ENCODE assay signal across 23 cellular contexts in genomic region chr14:86543531-86543930, GRCh38.
"Had no signal": no experiment of that assay in that cellular context is flagged by ENCODE, and none has a peak within 500 bp of the region (broad histone marks: within the 10 kb centered on the region; RNA-seq: fewer than 3 reads in every experiment).

No MANE protein-coding gene starts in this region.

- H3K27me3 ChIP-seq: body of pancreas, cardiac muscle cell, foreskin keratinocyte, hepatocyte, thyroid gland, upper lobe of right lung had no signal

- H3K4me3 Mint-ChIP-seq: activated CD4-positive, alpha-beta memory T cell treated with anti-CD3 and anti-CD28 coated beads, Interleukin-2, amount 10 ng/mL, durations not matched to agents 7 days and 5 days; activated CD4-positive, alpha-beta T cell treated with anti-CD3 and anti-CD28 coated beads, Interleukin-2, amount 10 ng/mL, durations not matched to agents 24 days and 14 days; activated naive CD4-positive, alpha-beta T cell treated with anti-CD3 and anti-CD28 coated beads, Interleukin-2, amount 10 ng/mL, durations not matched to agents 7 days and 5 days; activated naive CD8-positive, alpha-beta T cell treated with anti-CD3 and anti-CD28 coated beads, Interleukin-2, amount 50 U/mL, for 24 hours; immature natural killer cell; naive thymus-derived CD8-positive, alpha-beta T cell; stimulated activated naive CD8-positive, alpha-beta T cell treated with anti-CD3 and anti-CD28 coated beads, Interleukin-15, Interleukin-2, amounts not matched to agents 100 ng/mL and 50 ng/mL, for 24 hours; T-helper 17 cell had no signal

- H2AFZ ChIP-seq: hepatocyte had no signal

- ATAC-seq: activated CD4-positive, CD25-positive, alpha-beta regulatory T cell treated with anti-CD3 and anti-CD28 coated beads, Interleukin-2, amount 50 U/mL, for 24 hours; activated naive CD8-positive, alpha-beta T cell treated with anti-CD3 and anti-CD28 coated beads, Interleukin-2, amount 50 U/mL, for 24 hours; body of pancreas; foreskin keratinocyte; left lobe of liver; lower lobe of right lung; naive thymus-derived CD8-positive, alpha-beta T cell; T-helper 17 cell; upper lobe of right lung had no signal

- H3K4me1 ChIP-seq: body of pancreas, foreskin keratinocyte, lower lobe of right lung, prostate gland, thyroid gland, upper lobe of right lung had no signal

- H3K4me1 Mint-ChIP-seq: activated CD4-positive, alpha-beta memory T cell treated with anti-CD3 and anti-CD28 coated beads, Interleukin-2, amount 10 ng/mL, durations not matched to agents 7 days and 5 days; activated CD4-positive, alpha-beta T cell treated with anti-CD3 and anti-CD28 coated beads, Interleukin-2, amount 10 ng/mL, durations not matched to agents 24 days and 14 days; activated naive CD4-positive, alpha-beta T cell treated with anti-CD3 and anti-CD28 coated beads, Interleukin-2, amount 10 ng/mL, durations not matched to agents 7 days and 5 days; activated naive CD8-positive, alpha-beta T cell treated with anti-CD3 and anti-CD28 coated beads, Interleukin-2, amount 50 U/mL, for 24 hours; immature natural killer cell; naive thymus-derived CD8-positive, alpha-beta T cell; T-helper 17 cell had no signal

- H3K27ac Mint-ChIP-seq: activated CD4-positive, alpha-beta memory T cell treated with anti-CD3 and anti-CD28 coated beads, Interleukin-2, amount 10 ng/mL, durations not matched to agents 7 days and 5 days; activated CD4-positive, alpha-beta T cell treated with anti-CD3 and anti-CD28 coated beads, Interleukin-2, amount 10 ng/mL, durations not matched to agents 24 days and 14 days; activated naive CD4-positive, alpha-beta T cell treated with anti-CD3 and anti-CD28 coated beads, Interleukin-2, amount 10 ng/mL, durations not matched to agents 7 days and 5 days; activated naive CD8-positive, alpha-beta T cell treated with anti-CD3 and anti-CD28 coated beads, Interleukin-2, amount 50 U/mL, for 24 hours; immature natural killer cell; naive thymus-derived CD8-positive, alpha-beta T cell; stimulated activated naive CD8-positive, alpha-beta T cell treated with anti-CD3 and anti-CD28 coated beads, Interleukin-15, Interleukin-2, amounts not matched to agents 100 ng/mL and 50 ng/mL, for 24 hours; T-helper 17 cell had no signal

- H3K36me3 Mint-ChIP-seq: activated naive CD4-positive, alpha-beta T cell treated with anti-CD3 and anti-CD28 coated beads, Interleukin-2, amount 10 ng/mL, durations not matched to agents 7 days and 5 days; naive thymus-derived CD8-positive, alpha-beta T cell had no signal

- H3K27me3 Mint-ChIP-seq: activated CD4-positive, alpha-beta memory T cell treated with anti-CD3 and anti-CD28 coated beads, Interleukin-2, amount 10 ng/mL, durations not matched to agents 7 days and 5 days; activated CD4-positive, alpha-beta T cell treated with anti-CD3 and anti-CD28 coated beads, Interleukin-2, amount 10 ng/mL, durations not matched to agents 24 days and 14 days; activated naive CD4-positive, alpha-beta T cell treated with anti-CD3 and anti-CD28 coated beads, Interleukin-2, amount 10 ng/mL, durations not matched to agents 7 days and 5 days; activated naive CD8-positive, alpha-beta T cell treated with anti-CD3 and anti-CD28 coated beads, Interleukin-2, amount 50 U/mL, for 24 hours; naive thymus-derived CD8-positive, alpha-beta T cell; stimulated activated naive CD8-positive, alpha-beta T cell treated with anti-CD3 and anti-CD28 coated beads, Interleukin-15, Interleukin-2, amounts not matched to agents 100 ng/mL and 50 ng/mL, for 24 hours; T-helper 17 cell had no signal

- DNase-seq: activated CD4-positive, alpha-beta memory T cell treated with anti-CD3 and anti-CD28 coated beads, Interleukin-2, amount 10 ng/mL, durations not matched to agents 7 days and 5 days; activated CD4-positive, alpha-beta T cell treated with anti-CD3 and anti-CD28 coated beads, Interleukin-2, amount 10 ng/mL, durations not matched to agents 24 days and 14 days; activated effector memory CD4-positive, alpha-beta T cell treated with anti-CD3 and anti-CD28 coated beads, Interleukin-2, amount 50 U/mL, for 16 hours; activated naive CD4-positive, alpha-beta T cell treated with anti-CD3 and anti-CD28 coated beads, Interleukin-2, amount 10 ng/mL, durations not matched to agents 7 days and 5 days; activated naive CD8-positive, alpha-beta T cell treated with anti-CD3 and anti-CD28 coated beads, Interleukin-2, amount 50 U/mL, for 24 hours; anterior cingulate cortex; body of pancreas; foreskin keratinocyte; immature natural killer cell; lower lobe of right lung; naive thymus-derived CD8-positive, alpha-beta T cell; substantia nigra; T-helper 17 cell; thyroid gland; upper lobe of right lung had no signal

- H3K9me3 Mint-ChIP-seq: activated CD4-positive, alpha-beta T cell treated with anti-CD3 and anti-CD28 coated beads, Interleukin-2, amount 10 ng/mL, durations not matched to agents 24 days and 14 days; activated naive CD8-positive, alpha-beta T cell treated with anti-CD3 and anti-CD28 coated beads, Interleukin-2, amount 50 U/mL, for 24 hours; immature natural killer cell; stimulated activated naive CD8-positive, alpha-beta T cell treated with anti-CD3 and anti-CD28 coated beads, Interleukin-15, Interleukin-2, amounts not matched to agents 100 ng/mL and 50 ng/mL, for 24 hours had no signal

- H3K9me3 ChIP-seq: body of pancreas, lower lobe of right lung, prostate gland, thyroid gland, upper lobe of right lung had no signal

- H3K27ac ChIP-seq: body of pancreas, cardiac muscle cell, epithelial cell of prostate, foreskin keratinocyte, hepatocyte, lower lobe of right lung, prostate gland, thyroid gland, upper lobe of right lung, VCaP had no signal

- H3K4me2 ChIP-seq: hepatocyte had no signal

- H3K79me2 ChIP-seq: hepatocyte had no signal
